Comparison of ENCODE assay signal across 10 cellular contexts in the genomic region with DNA sequence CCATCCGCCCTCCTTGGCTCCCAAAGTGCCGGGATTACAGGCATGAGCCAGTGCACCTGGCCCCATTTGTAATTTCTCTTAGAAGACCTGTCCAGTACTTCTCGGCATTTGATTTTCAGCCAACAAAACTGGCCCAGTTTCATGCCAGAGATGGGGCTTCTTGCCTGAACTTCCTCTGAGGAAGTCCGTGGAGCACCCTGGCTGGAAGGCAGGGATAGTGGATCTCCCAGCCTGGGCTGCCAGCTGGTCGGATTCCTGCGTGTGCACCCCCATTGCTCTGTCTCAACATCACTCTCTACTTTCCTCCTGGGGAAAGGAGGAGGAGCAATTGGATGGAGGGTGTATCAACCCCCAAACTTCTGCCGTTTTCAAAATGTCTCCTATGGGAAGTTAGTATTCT. TPM values are rescaled to one million over a fixed set of nuclear protein-coding genes. Genes with fewer than 3 reads are reported as not detected.
DNase-seq lines count a peak whose midpoint lies in the region; ATAC-seq and TF ChIP-seq lines count a peak whose summit lies in the region.
"Had no signal": no experiment of that assay in that cellular context is flagged by ENCODE, and none has a peak within 500 bp of the region (broad histone marks: within the 10 kb centered on the region; RNA-seq: fewer than 3 reads in every experiment).

No MANE protein-coding gene starts in this region.

- H3K27me3 Mint-ChIP-seq in activated CD4-positive, alpha-beta T cell treated with anti-CD3 and anti-CD28 coated beads, Interleukin-2, amount 10 ng/mL, durations not matched to agents 7 days and 5 days: no peaks in the 10 kb centered on the region
- peaks cover 8% of the 10 kb centered on the region for H3K27me3 Mint-ChIP-seq in dendritic cell treated with granulocyte-macrophage colony-stimulating factor and Interleukin-4, amounts not matched to agents 40 ng/mL and 50 ng/mL, for 4 days

- peaks cover 29% of the 10 kb centered on the region for H3K36me3 Mint-ChIP-seq in activated CD4-positive, alpha-beta T cell treated with anti-CD3 and anti-CD28 coated beads, Interleukin-2, amount 10 ng/mL, durations not matched to agents 7 days and 5 days (ENCODE audit: low read depth)
- H3K36me3 Mint-ChIP-seq in dendritic cell treated with granulocyte-macrophage colony-stimulating factor and Interleukin-4, amounts not matched to agents 40 ng/mL and 50 ng/mL, for 4 days (ENCODE audit: low read depth): peaks cover 61% of the 10 kb centered on the region

- intact Hi-C loops in dendritic cell treated with granulocyte-macrophage colony-stimulating factor and Interleukin-4, amounts not matched to agents 40 ng/mL and 50 ng/mL, for 4 days (cut with micrococcal nuclease): loop anchor here (5.0 kb wide), 1 partner anchor 40 kb away; the partner anchor contains the start of gene FAM78A
- intact Hi-C loops in sigmoid colon (cut with DNase I): no loop called here

- peak overlapping the region; percentile 93 for H3K27ac Mint-ChIP-seq in activated CD4-positive, alpha-beta T cell treated with anti-CD3 and anti-CD28 coated beads, Interleukin-2, amount 10 ng/mL, durations not matched to agents 7 days and 5 days
- peak overlapping the region; percentile 85 for H3K27ac Mint-ChIP-seq in dendritic cell treated with granulocyte-macrophage colony-stimulating factor and Interleukin-4, amounts not matched to agents 40 ng/mL and 50 ng/mL, for 4 days

- H3K9me3 Mint-ChIP-seq in activated CD4-positive, alpha-beta T cell treated with anti-CD3 and anti-CD28 coated beads, Interleukin-2, amount 10 ng/mL, durations not matched to agents 7 days and 5 days: no peaks in the 10 kb centered on the region
- no peaks in the 10 kb centered on the region for H3K9me3 Mint-ChIP-seq in dendritic cell treated with granulocyte-macrophage colony-stimulating factor and Interleukin-4, amounts not matched to agents 40 ng/mL and 50 ng/mL, for 4 days
- H3K9me3 Mint-ChIP-seq: nephron had no signal

- H3K4me1 ChIP-seq in MM.1S (ENCODE audit: low read length) (peaks cover 25% of the 10 kb centered on the region), sigmoid colon (peaks cover 0 to 21% (median 14%) of the 10 kb centered on the region in 4 donors)

- H3K27me3 ChIP-seq in MM.1S (replicated peaks; ENCODE audit: insufficient read depth, low read length) (no peaks in the 10 kb centered on the region), sigmoid colon (no peaks in the 10 kb centered on the region)

- TF ChIP-seq POLR2A in sigmoid colon (IDR thresholded peaks at IDR 0.05): no peak

- H3K4me3 Mint-ChIP-seq in activated CD4-positive, alpha-beta T cell treated with anti-CD3 and anti-CD28 coated beads, Interleukin-2, amount 10 ng/mL, durations not matched to agents 7 days and 5 days: peak overlapping the region; percentile 60
- H3K4me3 Mint-ChIP-seq in dendritic cell treated with granulocyte-macrophage colony-stimulating factor and Interleukin-4, amounts not matched to agents 40 ng/mL and 50 ng/mL, for 4 days: no peak overlapping the region

- H3K36me3 ChIP-seq in MM.1S (replicated peaks; ENCODE audit: insufficient read depth, low read length) (no peaks in the 10 kb centered on the region; the same call in 1 of the 2 replicates), sigmoid colon (peaks cover 9 to 31% (median 25%) of the 10 kb centered on the region in 4 donors)

- ATAC-seq in HG03159 (IDR thresholded peaks at IDR 0.05; ENCODE audit: unreplicated experiment): no peak

- no peak overlapping the region for H3K4me3 ChIP-seq in MM.1S (ENCODE audit: low read length)
- H3K4me3 ChIP-seq in sigmoid colon: no peak overlapping the region

- CTCF ChIA-PET in activated CD4-positive, alpha-beta T cell treated with anti-CD3 and anti-CD28 coated beads, Interleukin-2, amount 10 ng/mL, durations not matched to agents 7 days and 5 days (lab: Charles Lee): interaction anchor here (1.0 to 2.4 kb wide), 2 partner anchors 11 to 15 kb away, joined by 3 to 10 read pairs; no protein-coding TSS in a partner anchor

- H3K79me2 ChIP-seq in MM.1S (ENCODE audit: low read length): no peaks in the 10 kb centered on the region

- 57 to 75% methylated on average over 7 of the region's 7 CpGs for WGBS in sigmoid colon, 2 donors

- TF ChIP-seq EP300 in sigmoid colon (IDR thresholded peaks at IDR 0.05): no peak

- no peaks in the 10 kb centered on the region for H3K9me3 ChIP-seq in MM.1S (replicated peaks; ENCODE audit: insufficient read depth, low read length)
- no peaks in the 10 kb centered on the region for H3K9me3 ChIP-seq in sigmoid colon

- peak overlapping the region; percentile 67; the same call in 1 of the 2 replicates for H3K9ac ChIP-seq in MM.1S (ENCODE audit: low read length)

- H3K27ac ChIP-seq in MM.1S (ENCODE audit: low read length) (peak overlapping the region; percentile 91; the same call in 1 of the 2 replicates), sigmoid colon (no peak overlapping the region)

- H4K20me1 ChIP-seq in MM.1S (ENCODE audit: insufficient read depth, low read length): no peaks in the 10 kb centered on the region

- peaks cover 52% of the 10 kb centered on the region for H3K4me1 Mint-ChIP-seq in activated CD4-positive, alpha-beta T cell treated with anti-CD3 and anti-CD28 coated beads, Interleukin-2, amount 10 ng/mL, durations not matched to agents 7 days and 5 days
- peaks cover 40% of the 10 kb centered on the region for H3K4me1 Mint-ChIP-seq in dendritic cell treated with granulocyte-macrophage colony-stimulating factor and Interleukin-4, amounts not matched to agents 40 ng/mL and 50 ng/mL, for 4 days (ENCODE audit: low read depth)

- H3K9me2 ChIP-seq in MM.1S (replicated peaks; ENCODE audit: insufficient read depth, low read length): no peaks in the 10 kb centered on the region

- no peak for DNase-seq in activated CD4-positive, alpha-beta T cell treated with anti-CD3 and anti-CD28 coated beads, Interleukin-2, amount 10 ng/mL, durations not matched to agents 7 days and 5 days
- DNase-seq in activated CD4-positive, alpha-beta T cell treated with anti-CD3 and anti-CD28 coated beads for 48 hours: no peak
- DNase-seq in MM.1S (no peak), sigmoid colon (peak; percentile 37), SW 1271 (lab: John Stamatoyannopoulos, UW) (no peak), OCI-M1 (lab: John Stamatoyannopoulos, UW) (no peak)

- TF ChIP-seq CTCF in MM.1S (IDR thresholded peaks at IDR 0.05; ENCODE audit: low read length) (no peak), sigmoid colon (IDR thresholded peaks at IDR 0.05) (no peak)

- H3F3A ChIP-seq in MM.1S (ENCODE audit: insufficient read depth, low read length): peaks cover 12% of the 10 kb centered on the region

- H3K4me2 ChIP-seq in MM.1S (ENCODE audit: low read depth, low read length): peak overlapping the region; percentile 77

- POLR2A ChIA-PET in activated CD4-positive, alpha-beta T cell treated with anti-CD3 and anti-CD28 coated beads, Interleukin-2, amount 10 ng/mL, durations not matched to agents 7 days and 5 days (lab: Charles Lee): interaction anchor here (0.8 to 2.0 kb wide), 3 partner anchors 15 to 37 kb away, joined by 3 to 9 read pairs (median 5); no protein-coding TSS in a partner anchor

- no peak overlapping the region for H2AFZ ChIP-seq in MM.1S (ENCODE audit: low read length)

RNA-seq across cellular contexts. Expression of gene FAM78A, which starts 39.0 kb away (rescaled TPM):
- total RNA-seq in activated CD4-positive, alpha-beta T cell treated with anti-CD3 and anti-CD28 coated beads, Interleukin-2, amount 10 ng/mL, durations not matched to agents 7 days and 5 days: 100 to 1,000 TPM; 118 to 128 TPM
- total RNA-seq in sigmoid colon: 1 to 10 TPM; 1.2 to 3.0 (median 2.2) TPM
- 10 to 100 TPM in 1 of 3 donors, 1 to 10 TPM in 1, under 1 TPM in 1; 0.60 to 11.9 (median 1.4) TPM for polyA plus RNA-seq in sigmoid colon

RNA-seq across cellular contexts. Expression of gene PLPP7, which starts 52.2 kb away (rescaled TPM):
- under 1 TPM in 1 of 2 experiments, not detected in 1; 0.21 TPM for total RNA-seq in activated CD4-positive, alpha-beta T cell treated with anti-CD3 and anti-CD28 coated beads, Interleukin-2, amount 10 ng/mL, durations not matched to agents 7 days and 5 days
- total RNA-seq in sigmoid colon: 10 to 100 TPM; 14.3 to 31.9 (median 16.8) TPM
- polyA plus RNA-seq in sigmoid colon: 1 to 10 TPM in 2 of 3 donors, under 1 TPM in 1; 0.46 to 1.8 (median 1.5) TPM
- total RNA-seq: PC-3 had no signal

Comparison
In these comparisons a context has a peak if more than half of its experiments do, and no peak if none do; other contexts are left out.
1. RNA of gene FAM78A, which starts 39.0 kb away (total RNA-seq): 118 to 128 TPM in activated CD4-positive, alpha-beta T cell treated with anti-CD3 and anti-CD28 coated beads, Interleukin-2, amount 10 ng/mL, durations not matched to agents 7 days and 5 days; 1.2 to 3.0 TPM in sigmoid colon; every median in the first group is over 10 times any median in the second.
2. RNA of gene PLPP7, which starts 52.2 kb away (total RNA-seq): 14.3 to 31.9 TPM in sigmoid colon; 0.21 TPM in activated CD4-positive, alpha-beta T cell treated with anti-CD3 and anti-CD28 coated beads, Interleukin-2, amount 10 ng/mL, durations not matched to agents 7 days and 5 days; every median in the first group is over 10 times any median in the second.